ENCODE assay signal across 1 cellular context in the genomic region with DNA sequence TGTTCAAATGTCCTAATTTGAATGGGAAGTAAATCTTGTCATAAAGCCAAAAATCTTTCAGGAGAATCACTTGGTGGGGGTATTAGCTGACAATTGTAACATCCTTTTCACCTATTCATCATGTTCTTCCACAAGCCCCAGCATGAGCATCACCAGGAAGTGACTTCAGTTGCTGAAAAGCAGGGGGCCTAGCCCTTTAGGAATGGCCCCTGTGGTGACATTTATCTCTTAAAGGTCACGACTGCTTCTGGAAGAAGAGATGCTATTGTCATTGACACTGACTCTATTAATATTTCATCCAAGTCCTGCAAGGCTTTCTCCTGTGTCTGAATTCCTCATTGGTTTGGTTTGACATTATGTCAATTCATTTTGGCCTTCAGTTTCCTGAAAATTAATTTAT.
TF ChIP-seq lines count a peak whose summit lies in the region.

No MANE protein-coding gene starts in this region.

TF ChIP-seq in GM23338, 12 proteins besides CTCF, POLR2A, EP300 and RAD21 (continued from another document):
- TF ChIP-seq, protein P1, sequence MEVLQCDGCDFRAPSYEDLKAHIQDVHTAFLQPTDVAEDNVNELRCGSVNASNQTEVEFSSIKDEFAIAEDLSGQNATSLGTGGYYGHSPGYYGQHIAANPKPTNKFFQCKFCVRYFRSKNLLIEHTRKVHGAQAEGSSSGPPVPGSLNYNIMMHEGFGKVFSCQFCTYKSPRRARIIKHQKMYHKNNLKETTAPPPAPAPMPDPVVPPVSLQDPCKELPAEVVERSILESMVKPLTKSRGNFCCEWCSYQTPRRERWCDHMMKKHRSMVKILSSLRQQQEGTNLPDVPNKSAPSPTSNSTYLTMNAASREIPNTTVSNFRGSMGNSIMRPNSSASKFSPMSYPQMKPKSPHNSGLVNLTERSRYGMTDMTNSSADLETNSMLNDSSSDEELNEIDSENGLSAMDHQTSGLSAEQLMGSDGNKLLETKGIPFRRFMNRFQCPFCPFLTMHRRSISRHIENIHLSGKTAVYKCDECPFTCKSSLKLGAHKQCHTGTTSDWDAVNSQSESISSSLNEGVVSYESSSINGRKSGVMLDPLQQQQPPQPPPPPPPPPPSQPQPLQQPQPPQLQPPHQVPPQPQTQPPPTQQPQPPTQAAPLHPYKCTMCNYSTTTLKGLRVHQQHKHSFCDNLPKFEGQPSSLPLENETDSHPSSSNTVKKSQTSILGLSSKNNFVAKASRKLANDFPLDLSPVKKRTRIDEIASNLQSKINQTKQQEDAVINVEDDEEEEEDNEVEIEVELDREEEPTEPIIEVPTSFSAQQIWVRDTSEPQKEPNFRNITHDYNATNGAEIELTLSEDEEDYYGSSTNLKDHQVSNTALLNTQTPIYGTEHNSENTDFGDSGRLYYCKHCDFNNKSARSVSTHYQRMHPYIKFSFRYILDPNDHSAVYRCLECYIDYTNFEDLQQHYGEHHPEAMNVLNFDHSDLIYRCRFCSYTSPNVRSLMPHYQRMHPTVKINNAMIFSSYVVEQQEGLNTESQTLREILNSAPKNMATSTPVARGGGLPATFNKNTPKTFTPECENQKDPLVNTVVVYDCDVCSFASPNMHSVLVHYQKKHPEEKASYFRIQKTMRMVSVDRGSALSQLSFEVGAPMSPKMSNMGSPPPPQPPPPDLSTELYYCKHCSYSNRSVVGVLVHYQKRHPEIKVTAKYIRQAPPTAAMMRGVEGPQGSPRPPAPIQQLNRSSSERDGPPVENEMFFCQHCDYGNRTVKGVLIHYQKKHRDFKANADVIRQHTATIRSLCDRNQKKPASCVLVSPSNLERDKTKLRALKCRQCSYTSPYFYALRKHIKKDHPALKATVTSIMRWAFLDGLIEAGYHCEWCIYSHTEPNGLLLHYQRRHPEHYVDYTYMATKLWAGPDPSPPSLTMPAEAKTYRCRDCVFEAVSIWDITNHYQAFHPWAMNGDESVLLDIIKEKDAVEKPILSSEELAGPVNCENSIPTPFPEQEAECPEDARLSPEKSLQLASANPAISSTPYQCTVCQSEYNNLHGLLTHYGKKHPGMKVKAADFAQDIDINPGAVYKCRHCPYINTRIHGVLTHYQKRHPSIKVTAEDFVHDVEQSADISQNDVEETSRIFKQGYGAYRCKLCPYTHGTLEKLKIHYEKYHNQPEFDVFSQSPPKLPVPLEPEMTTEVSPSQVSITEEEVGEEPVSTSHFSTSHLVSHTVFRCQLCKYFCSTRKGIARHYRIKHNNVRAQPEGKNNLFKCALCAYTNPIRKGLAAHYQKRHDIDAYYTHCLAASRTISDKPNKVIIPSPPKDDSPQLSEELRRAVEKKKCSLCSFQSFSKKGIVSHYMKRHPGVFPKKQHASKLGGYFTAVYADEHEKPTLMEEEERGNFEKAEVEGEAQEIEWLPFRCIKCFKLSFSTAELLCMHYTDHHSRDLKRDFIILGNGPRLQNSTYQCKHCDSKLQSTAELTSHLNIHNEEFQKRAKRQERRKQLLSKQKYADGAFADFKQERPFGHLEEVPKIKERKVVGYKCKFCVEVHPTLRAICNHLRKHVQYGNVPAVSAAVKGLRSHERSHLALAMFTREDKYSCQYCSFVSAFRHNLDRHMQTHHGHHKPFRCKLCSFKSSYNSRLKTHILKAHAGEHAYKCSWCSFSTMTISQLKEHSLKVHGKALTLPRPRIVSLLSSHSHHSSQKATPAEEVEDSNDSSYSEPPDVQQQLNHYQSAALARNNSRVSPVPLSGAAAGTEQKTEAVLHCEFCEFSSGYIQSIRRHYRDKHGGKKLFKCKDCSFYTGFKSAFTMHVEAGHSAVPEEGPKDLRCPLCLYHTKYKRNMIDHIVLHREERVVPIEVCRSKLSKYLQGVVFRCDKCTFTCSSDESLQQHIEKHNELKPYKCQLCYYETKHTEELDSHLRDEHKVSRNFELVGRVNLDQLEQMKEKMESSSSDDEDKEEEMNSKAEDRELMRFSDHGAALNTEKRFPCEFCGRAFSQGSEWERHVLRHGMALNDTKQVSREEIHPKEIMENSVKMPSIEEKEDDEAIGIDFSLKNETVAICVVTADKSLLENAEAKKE (CRISPR knock-in tag; IDR thresholded peaks at IDR 0.05): no peak
- TF ChIP-seq EZH2 (IDR thresholded peaks at IDR 0.05; ENCODE audit: low read depth, unreplicated experiment) (no peak), STAT1 (IDR thresholded peaks at IDR 0.05; ENCODE audit: unreplicated experiment) (no peak), EZH2phosphoT487 (IDR thresholded peaks at IDR 0.05; ENCODE audit: unreplicated experiment) (no peak), ZNF114 (CRISPR knock-in tag; IDR thresholded peaks at IDR 0.05) (no peak), ZNF331 (CRISPR knock-in tag; IDR thresholded peaks at IDR 0.05; ENCODE audit: low read depth) (no peak)
- TF ChIP-seq, protein P2, sequence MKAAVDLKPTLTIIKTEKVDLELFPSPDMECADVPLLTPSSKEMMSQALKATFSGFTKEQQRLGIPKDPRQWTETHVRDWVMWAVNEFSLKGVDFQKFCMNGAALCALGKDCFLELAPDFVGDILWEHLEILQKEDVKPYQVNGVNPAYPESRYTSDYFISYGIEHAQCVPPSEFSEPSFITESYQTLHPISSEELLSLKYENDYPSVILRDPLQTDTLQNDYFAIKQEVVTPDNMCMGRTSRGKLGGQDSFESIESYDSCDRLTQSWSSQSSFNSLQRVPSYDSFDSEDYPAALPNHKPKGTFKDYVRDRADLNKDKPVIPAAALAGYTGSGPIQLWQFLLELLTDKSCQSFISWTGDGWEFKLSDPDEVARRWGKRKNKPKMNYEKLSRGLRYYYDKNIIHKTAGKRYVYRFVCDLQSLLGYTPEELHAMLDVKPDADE (IDR thresholded peaks at IDR 0.05): no peak
